ENCODE assay signal across 22 cellular contexts in the genomic region with DNA sequence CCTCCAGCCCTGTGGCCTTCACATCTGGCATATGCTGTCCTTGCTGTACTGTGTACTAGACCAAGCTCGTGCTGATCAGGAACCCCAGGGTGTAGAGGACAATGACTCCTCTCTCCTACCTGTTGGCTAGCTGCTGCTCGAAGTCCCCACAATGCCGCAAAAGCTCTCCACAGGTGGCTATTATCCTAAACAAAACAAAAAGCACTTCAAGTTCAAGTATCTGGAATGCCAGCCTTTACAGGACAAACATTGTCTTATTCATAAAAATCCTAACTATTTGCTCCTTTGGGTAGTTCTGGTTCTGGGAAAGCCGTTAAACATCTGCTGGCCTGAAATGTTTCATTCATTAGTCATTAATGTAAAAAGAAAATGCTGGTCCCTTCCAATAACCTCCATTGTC. TPM values are rescaled to one million over a fixed set of nuclear protein-coding genes. Genes with fewer than 3 reads are reported as not detected.
DNase-seq lines count a peak whose midpoint lies in the region; ATAC-seq and TF ChIP-seq lines count a peak whose summit lies in the region.
"Had no signal": no experiment of that assay in that cellular context is flagged by ENCODE, and none has a peak within 500 bp of the region (broad histone marks: within the 10 kb centered on the region; RNA-seq: fewer than 3 reads in every experiment).

No MANE protein-coding gene starts in this region.

- intact Hi-C loops in PC-3 (cut with micrococcal nuclease) (no loop called here), esophagus squamous epithelium (cut with DNase I) (no loop called here)

- H2BK15ac ChIP-seq in mesenchymal stem cell (ENCODE audit: low read depth, poor library complexity, severe bottlenecking) = no peak overlapping the region

- no peak overlapping the region for H3K14ac ChIP-seq in mesenchymal stem cell (ENCODE audit: low read length in 2 of 2)

- H4K91ac ChIP-seq in mesenchymal stem cell (ENCODE audit: low read length) = no peak overlapping the region

- POLR2A ChIA-PET in HEK293 (lab: Yijun Ruan, JAX) (no interaction called here), PC-3 (lab: Charles Lee; ENCODE audit: unreplicated experiment) (no interaction called here)

- CTCF ChIA-PET in HEK293 (lab: Yijun Ruan, JAX) (interaction anchor here (0.6 to 1.3 kb wide), 3 partner anchors 24 to 233 kb away, joined by 4 to 6 read pairs (median 5); no protein-coding TSS in a partner anchor), PC-3 (lab: Charles Lee) (no interaction called here)

- H3K9me3 ChIP-seq in HEK293 (ENCODE audit: control insufficient read depth, insufficient read depth, low read depth, low read length) (no peaks in the 10 kb centered on the region), PC-3 (ENCODE audit: low read length) (no peaks in the 10 kb centered on the region), mesenchymal stem cell (ENCODE audit: control insufficient read depth, low read length) (no peaks in the 10 kb centered on the region), esophagus squamous epithelium (no peaks in the 10 kb centered on the region)
- H3K9me3 ChIP-seq: BE2C, gastroesophageal sphincter, HAP-1, upper lobe of left lung had no signal

- no TSS peak for BruUV-seq in PC-3 (replicated peaks; lab: Mats Ljungman, UMichigan)

- peaks cover 1% of the 10 kb centered on the region for H3K79me1 ChIP-seq in mesenchymal stem cell (replicated peaks; ENCODE audit: low read length, poor library complexity, severe bottlenecking)

- no peak overlapping the region for H2BK5ac ChIP-seq in mesenchymal stem cell (ENCODE audit: low read depth, low read length, poor library complexity, severe bottlenecking)

- H3F3A ChIP-seq in PC-3 (ENCODE audit: low read length, unreplicated experiment) = no peaks in the 10 kb centered on the region

- H2BK12ac ChIP-seq in mesenchymal stem cell (ENCODE audit: low read length in 2 of 2) = no peak overlapping the region

- peaks cover 3 to 52% of the 10 kb centered on the region in 2 experiments; a peak in 2 of 3 replicates for H3K36me3 ChIP-seq in HEK293 (ENCODE audit: control insufficient read depth in 2 of 2, insufficient read depth in 1 of 2, low read length in 2 of 2)
- H3K36me3 ChIP-seq in PC-3 (ENCODE audit: low read depth, low read length) = peaks cover 3% of the 10 kb centered on the region; the same call in 1 of the 2 replicates
- H3K36me3 ChIP-seq in mesenchymal stem cell (ENCODE audit: control insufficient read depth in 1 of 2, insufficient read depth in 2 of 2, low read depth in 1 of 2, low read length in 2 of 2) = peaks cover 43 to 81% of the 10 kb centered on the region in 2 experiments
- peaks cover 0 to 95% (median 26%) of the 10 kb centered on the region in 3 donors for H3K36me3 ChIP-seq in esophagus squamous epithelium

- DNase-seq in AG20443 (ENCODE audit: low spot score) = peak; percentile 14
- DNase-seq in PC-3 = peak; percentile 47
- no peak for DNase-seq in mesenchymal stem cell
- no peak for DNase-seq in esophagus squamous epithelium (lab: John Stamatoyannopoulos, UW)
- DNase-seq: activated CD4-positive, alpha-beta T cell treated with anti-CD3 and anti-CD28 coated beads for 48 hours; activated naive CD8-positive, alpha-beta T cell treated with anti-CD3 and anti-CD28 coated beads for 36 hours; activated T-cell treated with anti-CD3 and anti-CD28 coated beads for 4 hours; BE2C; NCI-H187; NK-92 treated with Interleukin-12 subunit alpha and Interleukin-12 subunit beta, amount 100 ng/mL, for 24 hours; right cardiac atrium; SHP77 treated with DMSO at 0.1 percent for 48 hours; stimulated activated CD4-positive, alpha-beta T cell treated with anti-CD3 and anti-CD28 coated beads, Interleukin-4, amount 100 ng/mL, for 1 hour; T1000; upper lobe of left lung had no signal

- H3K27ac ChIP-seq in HEK293 (ENCODE audit: extremely low read depth, low read depth, low read length) = no peak overlapping the region
- H3K27ac ChIP-seq in PC-3 (ENCODE audit: low read length) = peak overlapping the region; percentile 38
- H3K27ac ChIP-seq in mesenchymal stem cell (ENCODE audit: low read length, poor library complexity, severe bottlenecking) = peak overlapping the region; percentile 52
- no peak overlapping the region for H3K27ac ChIP-seq in esophagus squamous epithelium
- H3K27ac ChIP-seq: KMS-11 had no signal

- WGBS in mesenchymal stem cell = 69% methylated on average over 3 of the region's 4 CpGs
- 83 to 93% methylated on average over 4 of the region's 4 CpGs for WGBS in esophagus squamous epithelium, 2 donors

- no peaks in the 10 kb centered on the region for H3K4me1 ChIP-seq in HEK293 (ENCODE audit: control insufficient read depth, insufficient read depth, low read length)
- H3K4me1 ChIP-seq in PC-3 (ENCODE audit: insufficient read depth, low read length) = peaks cover 8% of the 10 kb centered on the region
- H3K4me1 ChIP-seq in mesenchymal stem cell (ENCODE audit: control insufficient read depth, insufficient read depth, low read depth, low read length) = peaks cover 11% of the 10 kb centered on the region
- H3K4me1 ChIP-seq in esophagus squamous epithelium = peaks cover 0 to 3% (median 0%) of the 10 kb centered on the region in 3 donors
- H3K4me1 ChIP-seq: BE2C, HAP-1 had no signal

- no peak overlapping the region for H3K18ac ChIP-seq in mesenchymal stem cell (ENCODE audit: low read depth in 1 of 2, low read length in 2 of 2)

- H3K9me2 ChIP-seq in PC-3 (replicated peaks; ENCODE audit: low read length) = no peaks in the 10 kb centered on the region

- H2AFZ ChIP-seq in PC-3 (ENCODE audit: low read length) = no peak overlapping the region
- H2AFZ ChIP-seq in mesenchymal stem cell (ENCODE audit: low read depth, low read length) = no peak overlapping the region

- no peak overlapping the region for H3K4ac ChIP-seq in mesenchymal stem cell (ENCODE audit: low read depth in 1 of 2, low read length in 2 of 2)

- H3K9ac ChIP-seq in PC-3 (ENCODE audit: low read length) = no peak overlapping the region
- H3K9ac ChIP-seq in mesenchymal stem cell (ENCODE audit: low read length) = no peak overlapping the region
- H3K9ac ChIP-seq: KMS-11 had no signal

- TF ChIP-seq CTCF in HEK293 (tag by site-specific recombination; IDR thresholded peaks at IDR 0.05) (no peak), PC-3 (conservative IDR thresholded peaks at IDR 0.05; ENCODE audit: low read depth, low read length) (no peak), esophagus squamous epithelium (IDR thresholded peaks at IDR 0.05) (no peak)

- peak overlapping the region; percentile 1 for H2AK5ac ChIP-seq in mesenchymal stem cell (ENCODE audit: low read length, severe bottlenecking)

- H3K27me3 ChIP-seq in PC-3 (ENCODE audit: low read length) (no peaks in the 10 kb centered on the region), mesenchymal stem cell (ENCODE audit: control insufficient read depth in 1 of 2, insufficient read depth in 1 of 2, low read length in 2 of 2) (no peaks in the 10 kb centered on the region), esophagus squamous epithelium (no peaks in the 10 kb centered on the region)
- H3K27me3 ChIP-seq: BE2C, gastroesophageal sphincter, upper lobe of left lung had no signal

- ATAC-seq in PC-3 (peak; percentile 67), HG03139 (IDR thresholded peaks at IDR 0.05; ENCODE audit: unreplicated experiment) (no peak), GM21576 (IDR thresholded peaks at IDR 0.05; ENCODE audit: unreplicated experiment) (no peak), HG03025 (IDR thresholded peaks at IDR 0.05; ENCODE audit: low FRiP score, unreplicated experiment) (no peak)
- ATAC-seq: gastroesophageal sphincter, right cardiac atrium had no signal

- H3K23ac ChIP-seq in mesenchymal stem cell (ENCODE audit: low read length in 2 of 2) = no peak overlapping the region

- H3K4me3 ChIP-seq in HEK293 (ENCODE audit: low read depth, low read length) (no peak overlapping the region), PC-3 (ENCODE audit: low read length) (no peak overlapping the region), mesenchymal stem cell (ENCODE audit: insufficient read depth in 1 of 2, low read depth in 1 of 2, low read length in 2 of 2) (no peak overlapping the region), esophagus squamous epithelium (no peak overlapping the region)
- H3K4me3 ChIP-seq: gastroesophageal sphincter, HAP-1, upper lobe of left lung had no signal

- no peak overlapping the region for H2BK120ac ChIP-seq in mesenchymal stem cell (ENCODE audit: low read depth, low read length)

- no peak for TF ChIP-seq POLR2A in esophagus squamous epithelium (IDR thresholded peaks at IDR 0.05)

- no peak overlapping the region for H4K8ac ChIP-seq in mesenchymal stem cell (ENCODE audit: low read length)

- H4K20me1 ChIP-seq in PC-3 (ENCODE audit: low read length) = no peaks in the 10 kb centered on the region

- no peaks in the 10 kb centered on the region for H3K79me2 ChIP-seq in PC-3 (ENCODE audit: low read length)

- H3K4me2 ChIP-seq in PC-3 (ENCODE audit: low read length) (peak overlapping the region; percentile 29; the same call in 1 of the 2 replicates), mesenchymal stem cell (ENCODE audit: low read length, poor library complexity, severe bottlenecking) (no peak overlapping the region)
- H3K4me2 ChIP-seq: KMS-11 had no signal

TF ChIP-seq in HEK293, 187 proteins besides CTCF, POLR2A, EP300 and RAD21:
- TF ChIP-seq ZNF423 (tag by site-specific recombination; IDR thresholded peaks at IDR 0.05) (no peak), TRIM28 (IDR thresholded peaks at IDR 0.05; ENCODE audit: borderline replicate concordance, low read length) (no peak), SCRT1 (tag by site-specific recombination; IDR thresholded peaks at IDR 0.05; ENCODE audit: borderline replicate concordance) (peak; percentile 70; the same call in 1 of the 2 replicates), ZNF624 (tag by site-specific recombination; IDR thresholded peaks at IDR 0.05) (no peak), ZNF426 (tag by site-specific recombination; IDR thresholded peaks at IDR 0.05) (no peak), ZIC2 (tag by site-specific recombination; IDR thresholded peaks at IDR 0.05) (peak; percentile 38; the same call in 1 of the 2 replicates), SCRT2 (tag by site-specific recombination; IDR thresholded peaks at IDR 0.05) (peak; percentile 89), ZNF785 (tag by site-specific recombination; IDR thresholded peaks at IDR 0.05) (no peak), OSR2 (tag by site-specific recombination; IDR thresholded peaks at IDR 0.05) (0 out of 2 replicates have a peak, but pooled peaks have one; percentile 10), ZNF600 (tag by site-specific recombination; IDR thresholded peaks at IDR 0.05) (no peak)

RNA-seq across cellular contexts. Expression of a gene that starts 42.8 kb away (rescaled TPM):
- total RNA-seq in PC-3 (2014; rRNA removed) = 8.6 and 13.5 TPM in 2 replicates
- 14.8 TPM for polyA plus RNA-seq in mesenchymal stem cell (2013, experiment 1 of 2)
- 12.9 TPM for polyA plus RNA-seq in mesenchymal stem cell (2013, experiment 2 of 2)
- total RNA-seq in esophagus squamous epithelium = 10 to 100 TPM; 10.4 to 17.6 (median 15.3) TPM

Comparison
In these comparisons a context has a peak if more than half of its experiments do, and no peak if none do; other contexts are left out.
1. DNase-seq: peak in AG20443 (single experiment) and PC-3 (single experiment); none in mesenchymal stem cell (single experiment) and esophagus squamous epithelium (single experiment).
2. H3K27ac ChIP-seq: peak in PC-3 (single experiment) and mesenchymal stem cell (single experiment); none in HEK293 (single experiment) and esophagus squamous epithelium (0 of 4).